ENCODE assay signal across 8 cellular contexts in genomic region chr16:2981177-2981898, GRCh38. TPM values are rescaled to one million over a fixed set of nuclear protein-coding genes. Genes with fewer than 3 reads are reported as not detected.
DNase-seq lines count a peak whose midpoint lies in the region; ATAC-seq and TF ChIP-seq lines count a peak whose summit lies in the region.
"Had no signal": no experiment of that assay in that cellular context is flagged by ENCODE, and none has a peak within 500 bp of the region (broad histone marks: within the 10 kb centered on the region; RNA-seq: fewer than 3 reads in every experiment).

No MANE protein-coding gene starts in this region.

- CTCF ChIA-PET in T-cell (lab: Charles Lee) = no interaction called here

- 29% methylated on average over 33 of the region's 33 CpGs for WGBS in smooth muscle cell (ENCODE audit: low lambda C conversion rate)

- H3K27me3 Mint-ChIP-seq in T-cell = no peaks in the 10 kb centered on the region

- H3K4me1 ChIP-seq in smooth muscle cell (ENCODE audit: low read depth) (peaks cover 20% of the 10 kb centered on the region), foreskin keratinocyte (peaks cover 13% of the 10 kb centered on the region)

- no peak overlapping the region for H3K9ac ChIP-seq in smooth muscle cell (ENCODE audit: low read depth)

- H3K36me3 ChIP-seq in smooth muscle cell (ENCODE audit: low read depth) = no peaks in the 10 kb centered on the region

- H2AFZ ChIP-seq in smooth muscle cell (ENCODE audit: low read depth) = no peak overlapping the region

- H3F3A ChIP-seq in smooth muscle cell (ENCODE audit: low read depth) = peaks cover 11% of the 10 kb centered on the region

- TF ChIP-seq CTCF in HFF-Myc (IDR thresholded peaks at IDR 0.05; ENCODE audit: low read depth, low read length, missing control alignments) (no peak), fibroblast of pulmonary artery (IDR thresholded peaks at IDR 0.05; ENCODE audit: low read length, missing control alignments) (no peak), smooth muscle cell (IDR thresholded peaks at IDR 0.05; ENCODE audit: borderline replicate concordance, insufficient read depth, poor library complexity, severe bottlenecking) (no peak), foreskin keratinocyte (conservative IDR thresholded peaks at IDR 0.05) (no peak)

- H3K4me3 Mint-ChIP-seq in T-cell = peak overlapping the region; percentile 74 to 77 (median 74)

- ATAC-seq in T-cell (replicated peaks in 1 of 4) = no peak
- ATAC-seq in foreskin keratinocyte = no peak

- H3K9me3 ChIP-seq in smooth muscle cell (replicated peaks; ENCODE audit: low read depth) = no peaks in the 10 kb centered on the region

- H3K9me3 Mint-ChIP-seq in T-cell = no peaks in the 10 kb centered on the region

- DNase-seq in HFF-Myc (ENCODE audit: extremely low read depth, low read depth) (no peak), T-cell (no peak), fibroblast of pulmonary artery (ENCODE audit: low read depth) (peak; percentile 16), smooth muscle cell (lab: John Stamatoyannopoulos, UW; ENCODE audit: unreplicated experiment) (no peak), OCI-M1 (lab: John Stamatoyannopoulos, UW) (no peak), foreskin keratinocyte (no peak), epidermal melanocyte (ENCODE audit: insufficient read length, low spot score) (no peak)

- H3K4me2 ChIP-seq in smooth muscle cell = peak overlapping the region; percentile 88

- peak overlapping the region; percentile 66 for H3K27ac Mint-ChIP-seq in T-cell

- POLR2A ChIA-PET in T-cell (lab: Charles Lee) = interaction anchor here in 1 of 2 donors (0.6 kb wide), 1 partner anchor 46 kb away, joined by 6 read pairs; no protein-coding TSS in a partner anchor

- no peaks in the 10 kb centered on the region for H4K20me1 ChIP-seq in smooth muscle cell (ENCODE audit: low read depth)

- H3K4me1 Mint-ChIP-seq in T-cell = peaks cover 10 to 15% (median 15%) of the 10 kb centered on the region in 3 donors

- no peaks in the 10 kb centered on the region for H3K79me2 ChIP-seq in smooth muscle cell (ENCODE audit: low read depth)

- H3K27ac ChIP-seq in smooth muscle cell (ENCODE audit: low read depth) (no peak overlapping the region), foreskin keratinocyte (no peak overlapping the region)

- peak overlapping the region; percentile 65 for H3K4me3 ChIP-seq in HFF-Myc (replicated peaks; ENCODE audit: low read depth, low read length)
- H3K4me3 ChIP-seq in fibroblast of pulmonary artery (replicated peaks; ENCODE audit: low read depth, low read length) = peak overlapping the region; percentile 69
- H3K4me3 ChIP-seq in smooth muscle cell = peak overlapping the region; percentile 70

- H3K36me3 Mint-ChIP-seq in T-cell = no peaks in the 10 kb centered on the region

- H3K27me3 ChIP-seq in smooth muscle cell (ENCODE audit: low read depth) (no peaks in the 10 kb centered on the region), foreskin keratinocyte (no peaks in the 10 kb centered on the region)

RNA-seq across cellular contexts. Expression of gene PKMYT1, which starts 1.1 kb away (rescaled TPM):
- total RNA-seq in T-cell (1 to 10 TPM; 1.3 to 3.1 (median 1.7) TPM), smooth muscle cell (10.4 and 13.8 TPM in 2 replicates), foreskin keratinocyte (82.0 and 99.7 TPM in 2 replicates)
- polyA plus RNA-seq in smooth muscle cell (28.9 and 32.6 TPM in 2 replicates), foreskin keratinocyte (122 and 142 TPM in 2 replicates)

RNA-seq across cellular contexts. Expression of gene PAQR4, which starts 12.2 kb away (rescaled TPM):
- total RNA-seq in T-cell (1 to 10 TPM; 1.9 to 3.3 (median 3.1) TPM), smooth muscle cell (4.6 and 4.8 TPM in 2 replicates), foreskin keratinocyte (29.6 and 32.8 TPM in 2 replicates)
- polyA plus RNA-seq in smooth muscle cell (7.9 and 9.3 TPM in 2 replicates), foreskin keratinocyte (35.4 and 35.6 TPM in 2 replicates)

RNA-seq across cellular contexts. Expression of gene KREMEN2, which starts 17.3 kb away (rescaled TPM):
- total RNA-seq in T-cell = under 1 TPM in 1 of 5 donors, not detected in 4; 0.15 TPM
- 0.27 and 1.3 TPM in 2 replicates for total RNA-seq in smooth muscle cell
- 2.0 TPM in 2 replicates for polyA plus RNA-seq in smooth muscle cell
- 8.5 and 12.0 TPM in 2 replicates for total RNA-seq in foreskin keratinocyte
- 10.7 and 14.5 TPM in 2 replicates for polyA plus RNA-seq in foreskin keratinocyte
- total RNA-seq: glomerular endothelial cell had no signal

RNA-seq across cellular contexts. Expression of gene CLDN9, which starts 31.4 kb away (rescaled TPM):
- total RNA-seq in T-cell (under 1 TPM in 1 of 5 donors, not detected in 4; 0.16 TPM), smooth muscle cell (1.3 and 1.8 TPM in 2 replicates), foreskin keratinocyte (not detected in 2 replicates)
- polyA plus RNA-seq in smooth muscle cell (0.81 and 4.5 TPM in 2 replicates), foreskin keratinocyte (0.06 TPM in 1 of 2 replicates, not detected in the other)
- total RNA-seq: glomerular endothelial cell had no signal

RNA-seq across cellular contexts. Expression of gene CLDN6, which starts 36.6 kb away (rescaled TPM):
- total RNA-seq in T-cell (1 to 10 TPM in 1 of 5 donors, under 1 TPM in 2, not detected in 2; 0.30 to 1.1 (median 0.85) TPM), smooth muscle cell (97.0 and 113 TPM in 2 replicates), foreskin keratinocyte (0.11 and 0.14 TPM in 2 replicates)
- polyA plus RNA-seq in smooth muscle cell (55.4 and 365 TPM in 2 replicates), foreskin keratinocyte (0.16 and 0.28 TPM in 2 replicates)
